1 cellular context compared by ENCODE assay signal in the genomic region with DNA sequence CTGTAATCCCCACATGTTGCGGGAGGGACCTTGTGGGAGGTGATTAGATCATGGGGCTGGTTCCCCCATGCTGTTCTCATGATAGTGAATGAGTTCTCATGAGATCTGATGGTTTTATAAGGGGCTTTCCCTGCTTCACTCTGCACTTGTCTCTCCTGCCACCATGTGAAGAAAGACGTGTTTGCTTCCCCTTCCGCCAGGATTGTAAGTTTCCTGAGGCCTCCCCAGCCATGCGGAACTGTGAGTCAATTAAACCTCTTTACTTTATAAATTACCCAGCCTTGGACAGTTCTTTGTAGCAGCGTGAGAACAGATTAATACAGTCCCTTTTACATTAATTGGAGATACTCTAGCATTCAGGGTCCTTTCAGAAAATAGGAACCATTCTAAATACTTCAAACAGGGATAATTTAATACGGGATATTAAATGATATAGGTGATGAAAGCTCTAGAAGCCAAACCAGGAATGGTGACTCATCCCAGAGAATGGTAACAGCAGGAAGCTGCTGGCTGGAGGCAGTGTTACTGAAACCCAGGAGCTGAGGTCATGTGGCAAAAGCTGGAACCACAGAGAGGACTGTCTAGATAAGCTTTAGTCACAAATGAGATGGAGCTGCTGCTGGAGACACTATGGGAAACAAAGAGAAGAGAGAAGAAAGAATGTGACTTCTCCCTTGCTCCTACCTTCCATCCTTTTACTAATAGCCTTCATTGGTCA.
TF ChIP-seq lines count a peak whose summit lies in the region.

No MANE protein-coding gene starts in this region.

TF ChIP-seq in HepG2, 621 proteins besides CTCF, POLR2A, EP300 and RAD21:
- TF ChIP-seq ZNF350 (CRISPR knock-in tag; IDR thresholded peaks at IDR 0.05; ENCODE audit: borderline replicate concordance, low read depth) (no peak), ZNF496 (CRISPR knock-in tag; IDR thresholded peaks at IDR 0.05; ENCODE audit: insufficient replicate concordance) (no peak), KLF11 (CRISPR knock-in tag; IDR thresholded peaks at IDR 0.05) (no peak), GATAD2A (CRISPR knock-in tag; IDR thresholded peaks at IDR 0.05) (no peak), HOXD1 (CRISPR knock-in tag; IDR thresholded peaks at IDR 0.05) (no peak), ZNF772 (CRISPR knock-in tag; IDR thresholded peaks at IDR 0.05) (no peak), NFYB (CRISPR knock-in tag; IDR thresholded peaks at IDR 0.05) (no peak), ESRRA (CRISPR knock-in tag; IDR thresholded peaks at IDR 0.05; ENCODE audit: low read depth) (no peak), ZNF10 (CRISPR knock-in tag; IDR thresholded peaks at IDR 0.05; ENCODE audit: borderline replicate concordance, low read depth) (no peak)
- TF ChIP-seq, protein P1, sequence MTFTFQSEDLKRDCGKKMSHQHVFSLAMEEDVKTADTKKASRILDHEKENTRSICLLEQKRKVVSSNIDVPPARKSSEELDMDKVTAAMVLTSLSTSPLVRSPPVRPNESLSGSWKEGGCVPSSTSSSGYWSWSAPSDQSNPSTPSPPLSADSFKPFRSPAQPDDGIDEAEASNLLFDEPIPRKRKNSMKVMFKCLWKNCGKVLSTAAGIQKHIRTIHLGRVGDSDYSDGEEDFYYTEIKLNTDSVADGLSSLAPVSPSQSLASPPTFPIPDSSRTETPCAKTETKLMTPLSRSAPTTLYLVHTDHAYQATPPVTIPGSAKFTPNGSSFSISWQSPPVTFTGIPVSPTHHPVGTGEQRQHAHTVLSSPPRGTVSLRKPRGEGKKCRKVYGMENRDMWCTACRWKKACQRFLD (CRISPR knock-in tag; IDR thresholded peaks at IDR 0.05; ENCODE audit: borderline replicate concordance), result no peak
- TF ChIP-seq, protein P2, sequence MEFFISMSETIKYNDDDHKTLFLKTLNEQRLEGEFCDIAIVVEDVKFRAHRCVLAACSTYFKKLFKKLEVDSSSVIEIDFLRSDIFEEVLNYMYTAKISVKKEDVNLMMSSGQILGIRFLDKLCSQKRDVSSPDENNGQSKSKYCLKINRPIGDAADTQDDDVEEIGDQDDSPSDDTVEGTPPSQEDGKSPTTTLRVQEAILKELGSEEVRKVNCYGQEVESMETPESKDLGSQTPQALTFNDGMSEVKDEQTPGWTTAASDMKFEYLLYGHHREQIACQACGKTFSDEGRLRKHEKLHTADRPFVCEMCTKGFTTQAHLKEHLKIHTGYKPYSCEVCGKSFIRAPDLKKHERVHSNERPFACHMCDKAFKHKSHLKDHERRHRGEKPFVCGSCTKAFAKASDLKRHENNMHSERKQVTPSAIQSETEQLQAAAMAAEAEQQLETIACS (CRISPR knock-in tag; IDR thresholded peaks at IDR 0.05), result no peak
- TF ChIP-seq, protein P3, sequence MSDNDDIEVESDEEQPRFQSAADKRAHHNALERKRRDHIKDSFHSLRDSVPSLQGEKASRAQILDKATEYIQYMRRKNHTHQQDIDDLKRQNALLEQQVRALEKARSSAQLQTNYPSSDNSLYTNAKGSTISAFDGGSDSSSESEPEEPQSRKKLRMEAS (IDR thresholded peaks at IDR 0.05), result no peak
